24 cellular contexts compared by ENCODE assay signal in genomic region chr9:34518896-34519295, GRCh38. TPM values are rescaled to one million over a fixed set of nuclear protein-coding genes. Genes with fewer than 3 reads are reported as not detected.
DNase-seq lines count a peak whose midpoint lies in the region; ATAC-seq, FAIRE-seq and TF ChIP-seq lines count a peak whose summit lies in the region.
"Had no signal": no experiment of that assay in that cellular context is flagged by ENCODE, and none has a peak within 500 bp of the region (broad histone marks: within the 10 kb centered on the region; RNA-seq: fewer than 3 reads in every experiment).

No MANE protein-coding gene starts in this region.

- H3K4me3 ChIP-seq in BLaER1 treated with 17β-estradiol and CSF1 and Interleukin-3, amounts not matched to agents 10 nM and 100 nM = no peak overlapping the region
- H3K4me3 ChIP-seq in GM12878 (no peak overlapping the region), neuronal stem cell (ENCODE audit: low read length in 2 of 2) (no peak overlapping the region)
- H3K4me3 ChIP-seq: Peyer's patch, SJCRH30 had no signal

- H3K9ac ChIP-seq in BLaER1 treated with 17β-estradiol and CSF1 and Interleukin-3, amounts not matched to agents 10 nM and 100 nM = no peak overlapping the region
- H3K9ac ChIP-seq in GM12878 (ENCODE audit: control insufficient read depth, insufficient read depth, low read length) (no peak overlapping the region), neuronal stem cell (ENCODE audit: low read depth, low read length, poor library complexity) (no peak overlapping the region)

- CTCF ChIA-PET in GM12878 (lab: Yijun Ruan, JAX) = interaction anchor here (1.0 to 1.5 kb wide), 3 partner anchors 23 to 115 kb away, joined by 3 to 4 read pairs (median 4); no protein-coding TSS in a partner anchor

- ATAC-seq in GM12878 (no peak), GM21367 (IDR thresholded peaks at IDR 0.05; ENCODE audit: unreplicated experiment) (no peak), HG02884 (IDR thresholded peaks at IDR 0.05; ENCODE audit: unreplicated experiment) (no peak)
- ATAC-seq: HCT116, SK-N-SH treated with all-trans-retinoic acid at 6 μM for 48 hours had no signal

- TF ChIP-seq POLR2A in GM12891 (IDR thresholded peaks at IDR 0.05; ENCODE audit: low read depth, low read length) (no peak), GM12878 (IDR thresholded peaks at IDR 0.05; ENCODE audit: low read depth, low read length) (no peak)

- no peaks in the 10 kb centered on the region for H3K79me2 ChIP-seq in GM12878 (ENCODE audit: control insufficient read depth, insufficient read depth, low read length)

- H3K9me3 ChIP-seq in BLaER1 treated with 17β-estradiol and CSF1 and Interleukin-3, amounts not matched to agents 10 nM and 100 nM (replicated peaks in 1 of 11) = no peaks in the 10 kb centered on the region
- no peaks in the 10 kb centered on the region for H3K9me3 ChIP-seq in GM12878 (replicated peaks; ENCODE audit: control insufficient read depth, insufficient read depth, low read length)
- H3K9me3 ChIP-seq in neuronal stem cell (replicated peaks in 1 of 2; ENCODE audit: control insufficient read depth in 2 of 2, insufficient read depth in 1 of 2, low read depth in 1 of 2, low read length in 2 of 2) = no peaks in the 10 kb centered on the region
- H3K9me3 ChIP-seq: Peyer's patch, SJCRH30 had no signal

- no peak overlapping the region for H3K4ac ChIP-seq in neuronal stem cell (ENCODE audit: low read length)

- H2AK5ac ChIP-seq in neuronal stem cell (ENCODE audit: low read depth, low read length) = peak overlapping the region; percentile 48

- peaks cover 5 to 23% (median 12%) of the 10 kb centered on the region in 11 experiments; a peak in 15 of 22 replicates for H3K27me3 ChIP-seq in BLaER1 treated with 17β-estradiol and CSF1 and Interleukin-3, amounts not matched to agents 10 nM and 100 nM
- H3K27me3 ChIP-seq in GM12878 (replicated peaks in 1 of 2; ENCODE audit: control insufficient read depth in 2 of 2, insufficient read depth in 2 of 2, low read length in 1 of 2) = peaks cover 9 to 17% of the 10 kb centered on the region in 2 experiments; a peak in 3 of 4 replicates
- H3K27me3 ChIP-seq in neuronal stem cell (ENCODE audit: control insufficient read depth in 3 of 3, insufficient read depth in 3 of 3, low read depth in 1 of 3, low read length in 3 of 3) = peaks cover 0 to 4% (median 4%) of the 10 kb centered on the region in 3 experiments
- H3K27me3 ChIP-seq: Peyer's patch had no signal

- no peak overlapping the region for H4K91ac ChIP-seq in neuronal stem cell (ENCODE audit: low read depth, low read length, poor library complexity)

- no peak overlapping the region for H2BK15ac ChIP-seq in neuronal stem cell (ENCODE audit: low read length)

- WGBS in GM12878 (ENCODE audit: insufficient coverage, insufficient replicate concordance, low lambda C conversion rate, missing lambda C conversion rate) = 0% methylated on average over 2 of the region's 2 CpGs
- no CpG with 5 or more reads among the region's 2 CpGs for WGBS in neuronal stem cell (ENCODE audit: extremely low coverage in 2 of 2, insufficient read length in 2 of 2, insufficient replicate concordance in 1 of 2), 2 donors

- H3K18ac ChIP-seq in neuronal stem cell (ENCODE audit: low read length) = no peak overlapping the region

- RAD21 ChIA-PET in GM12878 (lab: Charles Lee; ENCODE audit: unreplicated experiment) = no interaction called here

- POLR2A ChIA-PET in GM12878 (lab: Charles Lee) = no interaction called here

- H2BK5ac ChIP-seq in neuronal stem cell (ENCODE audit: low read length) = no peak overlapping the region

- peaks cover 55 to 83% (median 72%) of the 10 kb centered on the region in 10 experiments for H3K4me1 ChIP-seq in BLaER1 treated with 17β-estradiol and CSF1 and Interleukin-3, amounts not matched to agents 10 nM and 100 nM
- H3K4me1 ChIP-seq in GM12878 (ENCODE audit: control insufficient read depth, insufficient read depth, low read length) (no peaks in the 10 kb centered on the region), neuronal stem cell (ENCODE audit: control insufficient read depth in 2 of 2, insufficient read depth in 1 of 2, low read depth in 1 of 2, low read length in 2 of 2) (peaks cover 11 to 14% of the 10 kb centered on the region in 2 donors)
- H3K4me1 ChIP-seq: SJCRH30 had no signal

- H3K4me2 ChIP-seq in BLaER1 treated with 17β-estradiol and CSF1 and Interleukin-3, amounts not matched to agents 10 nM and 100 nM = peak overlapping the region; percentile 40 to 93 (median 82)
- H3K4me2 ChIP-seq in GM12878 (ENCODE audit: control insufficient read depth, insufficient read depth) (no peak overlapping the region), neuronal stem cell (ENCODE audit: insufficient read depth, low read length, poor library complexity, severe bottlenecking) (no peak overlapping the region)

- TF ChIP-seq CTCF in GM12878 (IDR thresholded peaks at IDR 0.05 in 2 of 3, conservative IDR thresholded peaks at IDR 0.05 in 1 of 3; ENCODE audit: control insufficient read depth in 2 of 3, extremely low read depth in 1 of 3, insufficient read depth in 1 of 3, low read depth in 3 of 3, low read length in 3 of 3) = no peak

- H4K8ac ChIP-seq in neuronal stem cell (ENCODE audit: low read depth, low read length) = no peak overlapping the region

- no peak for TF ChIP-seq EP300 in GM12878 (IDR thresholded peaks at IDR 0.05; ENCODE audit: borderline replicate concordance in 1 of 2, control insufficient read depth in 1 of 2, low read depth in 2 of 2, low read length in 2 of 2)

- H4K20me1 ChIP-seq in BLaER1 treated with 17β-estradiol and CSF1 and Interleukin-3, amounts not matched to agents 10 nM and 100 nM = peaks cover 0 to 15% (median 0%) of the 10 kb centered on the region in 11 experiments; a peak in 6 of 22 replicates
- H4K20me1 ChIP-seq in GM12878 (ENCODE audit: control insufficient read depth, insufficient read depth) = peaks cover 4% of the 10 kb centered on the region

- H2AFZ ChIP-seq in GM12878 (ENCODE audit: control insufficient read depth, low read depth, low read length) (no peak overlapping the region), neuronal stem cell (ENCODE audit: low read length) (no peak overlapping the region)

- H3K36me3 ChIP-seq in BLaER1 treated with 17β-estradiol and CSF1 and Interleukin-3, amounts not matched to agents 10 nM and 100 nM = no peaks in the 10 kb centered on the region
- H3K36me3 ChIP-seq in GM12878 (ENCODE audit: control insufficient read depth in 2 of 2, insufficient read depth in 2 of 2, low read length in 1 of 2) = no peaks in the 10 kb centered on the region
- no peaks in the 10 kb centered on the region for H3K36me3 ChIP-seq in neuronal stem cell (replicated peaks in 1 of 2; ENCODE audit: control insufficient read depth in 2 of 2, insufficient read depth in 2 of 2, low read length in 2 of 2)
- H3K36me3 ChIP-seq: Peyer's patch, SJCRH30 had no signal

- no peak for DNase-seq in GM12891 (ENCODE audit: insufficient read length, low spot score)
- no peak for DNase-seq in GM12878 (ENCODE audit: low read depth, low spot score)
- DNase-seq in neuronal stem cell (ENCODE audit: low spot score) = no peak
- DNase-seq in activated naive CD4-positive, alpha-beta T cell (lab: John Stamatoyannopoulos, UW) = no peak
- DNase-seq: DMS153, DND-41, IMR-90, KG1, MM.1S, NCI-H1048, NCI-H1417, NCI-H1694, NCI-H2029 treated with DMSO at 0.1 percent for 48 hours, NCI-H446 treated with DMSO at 0.1 percent for 48 hours, NCI-H69, OCI-M1, SJCRH30 had no signal

- no peak overlapping the region for H3K23ac ChIP-seq in neuronal stem cell (ENCODE audit: low read depth, low read length, poor library complexity)

- intact Hi-C loops in GM12878 (cut with micrococcal nuclease; ENCODE audit: unreplicated experiment) = no loop called here

- no peaks in the 10 kb centered on the region for H3K79me1 ChIP-seq in neuronal stem cell (ENCODE audit: low read depth, low read length)

- no peak for TF ChIP-seq RAD21 in GM12878 (IDR thresholded peaks at IDR 0.05; ENCODE audit: insufficient read depth, low read depth, low read length)

- SMC1A ChIA-PET in GM12878 (lab: Charles Lee; ENCODE audit: uncharacterized antibody, unreplicated experiment) = interaction anchor here (0.6 to 0.8 kb wide), 2 partner anchors 85 to 202 kb away, joined by 3 to 4 read pairs; no protein-coding TSS in a partner anchor

- H2BK12ac ChIP-seq in neuronal stem cell (ENCODE audit: low read length) = no peak overlapping the region

- no TSS peak for BruUV-seq in GM12878 (replicated peaks; lab: Mats Ljungman, UMichigan)

- in situ Hi-C loops in GM12878 (cut with MboI) = no loop called here

- H3K27ac ChIP-seq in BLaER1 treated with 17β-estradiol and CSF1 and Interleukin-3, amounts not matched to agents 10 nM and 100 nM = peak overlapping the region in 1 of 11 experiments; percentile 40; a peak in 1 of 22 replicates
- H3K27ac ChIP-seq in GM12878 (ENCODE audit: control insufficient read depth, insufficient read depth) (no peak overlapping the region), neuronal stem cell (replicated peaks; ENCODE audit: low read length) (no peak overlapping the region)
- H3K27ac ChIP-seq: Peyer's patch, SJCRH30 had no signal

- H2BK120ac ChIP-seq in neuronal stem cell (ENCODE audit: low read depth, low read length) = no peak overlapping the region

- H3K14ac ChIP-seq in neuronal stem cell (ENCODE audit: low read length) = no peak overlapping the region

- FAIRE-seq in GM12891 (lab: Jason Lieb, UNC) (no peak), GM12878 (lab: Jason Lieb, UNC) (no peak)
- FAIRE-seq: GM18507 had no signal

TF ChIP-seq in GM12891, 5 proteins besides CTCF, POLR2A, EP300 and RAD21 (continues in another document):
- TF ChIP-seq SPI1 (IDR thresholded peaks at IDR 0.05; ENCODE audit: low read depth, low read length) = peak; percentile 16; the same call in 1 of the 2 replicates

RNA-seq across cellular contexts. Expression of gene ENHO, which starts 3.9 kb away (rescaled TPM):
- not detected for polyA plus RNA-seq in GM12891 (2012; ENCODE audit: low read depth, missing spikeins)
- total RNA-seq in GM12878 (2013; cell fraction: nucleolus; rRNA removed) = not detected in 2 replicates
- total RNA-seq in GM12878 (2014; rRNA removed) (not detected in 2 replicates), GM12878 (2014; rRNA removed; fragmentation: Illumina TruSeq; extraction: Trizol) (not detected in 2 replicates), GM12878 (2021) (not detected in 2 replicates)
- polyA plus RNA-seq in GM12878 (2011; ENCODE audit: low read depth) = not detected
- polyA plus RNA-seq in GM12878 (2011; rRNA removed) (not detected in 2 replicates), GM12878 (2014; fragmentation: Illumina TruSeq; extraction: Trizol) (not detected in 2 replicates), GM12878 (2014; fragmentation: Nextera tagmentation; extraction: Ambion mirVana) (not detected), GM12878 (2014; rRNA removed) (not detected in 2 replicates), GM12878 (2016; fragmentation: Nextera tagmentation; extraction: Ambion mirVana) (not detected)
- polyA plus RNA-seq in GM12878 (2011; cell fraction: cytosol; rRNA removed) = not detected in 2 replicates
- not detected in 2 replicates for polyA plus RNA-seq in GM12878 (2011; cell fraction: nucleus; rRNA removed)
- polyA plus RNA-seq in GM12878 (2012) = not detected in 2 replicates
- not detected in 2 replicates for polyA minus RNA-seq in GM12878 (2011; rRNA and poly(A)+ RNA removed)
- polyA minus RNA-seq in GM12878 (2011; cell fraction: cytosol; rRNA and poly(A)+ RNA removed) = not detected in 2 replicates
- not detected in 2 replicates for polyA minus RNA-seq in GM12878 (2011; cell fraction: nucleus; rRNA and poly(A)+ RNA removed)
- 18.0 TPM for polyA plus RNA-seq in neuronal stem cell (2013, experiment 1 of 2)
- polyA plus RNA-seq in neuronal stem cell (2013, experiment 2 of 2) = 16.3 TPM
- total RNA-seq: IMR-90, SJCRH30 had no signal
- polyA plus RNA-seq: IMR-90 had no signal

Comparison
In these comparisons a context has a peak if more than half of its experiments do, and no peak if none do; other contexts are left out.
1. H3K4me2 ChIP-seq: peak in BLaER1 treated with 17β-estradiol and CSF1 and Interleukin-3, amounts not matched to agents 10 nM and 100 nM (11 of 11); none in GM12878 (single experiment) and neuronal stem cell (single experiment).